8 cellular contexts compared by ENCODE assay signal in the genomic region with DNA sequence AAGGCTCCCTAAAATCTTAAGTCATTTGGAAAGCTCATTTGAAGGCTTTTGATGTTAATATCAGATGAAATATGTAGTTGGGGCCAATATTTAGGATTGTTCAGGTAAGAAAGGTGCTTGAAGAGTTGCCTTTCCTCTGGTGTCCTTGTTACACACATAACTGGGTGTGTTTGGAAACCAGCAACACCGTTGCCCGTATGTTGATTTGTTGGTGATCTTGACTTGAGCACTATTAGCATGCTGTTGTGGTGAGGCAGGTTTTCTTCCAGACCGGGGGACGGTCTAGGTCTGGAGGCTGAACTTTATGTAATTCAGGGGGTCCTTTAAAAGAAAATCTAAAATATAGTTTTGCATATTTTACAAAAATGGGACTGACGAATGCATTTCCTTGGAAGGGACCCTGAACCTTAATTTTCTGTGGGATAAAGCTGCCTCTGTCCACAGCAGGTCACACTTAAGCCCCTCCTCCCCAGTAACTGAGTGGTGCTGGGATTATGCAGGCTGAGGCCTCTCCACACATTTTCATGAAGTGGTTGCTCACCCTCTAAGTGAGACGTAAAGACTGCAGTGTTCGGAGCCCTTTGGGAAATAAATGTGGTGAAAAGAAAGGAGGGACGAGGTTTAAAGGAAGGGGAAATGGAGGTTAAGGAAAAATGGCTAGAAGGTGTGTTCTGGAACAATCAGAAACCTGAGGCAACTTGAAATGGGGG. TPM values are rescaled to one million over a fixed set of nuclear protein-coding genes. Genes with fewer than 3 reads are reported as not detected.
DNase-seq lines count a peak whose midpoint lies in the region; ATAC-seq and TF ChIP-seq lines count a peak whose summit lies in the region.

No MANE protein-coding gene starts in this region.

- no peak for DNase-seq in BE2C
- DNase-seq in coronary artery (ENCODE audit: low spot score) = no peak
- no peak for DNase-seq in activated CD4-positive, CD25-positive, alpha-beta regulatory T cell (lab: John Stamatoyannopoulos, UW)
- DNase-seq in kidney tubule cell (ENCODE audit: low spot score) = no peak

- peaks cover 65% of the 10 kb centered on the region for H3K79me2 ChIP-seq in Loucy (ENCODE audit: insufficient read depth, low read length)

- H3F3A ChIP-seq in Loucy (ENCODE audit: low read depth) = no peaks in the 10 kb centered on the region

- H3K4me3 ChIP-seq in BE2C (ENCODE audit: low read depth, low read length) (peak overlapping the region; percentile 98), Loucy (ENCODE audit: low read length, poor library complexity, severe bottlenecking) (peak overlapping the region; percentile 95), coronary artery (peak overlapping the region; percentile 71), muscle layer of duodenum (ENCODE audit: low read depth in 1 of 2, low read length in 2 of 2) (peak overlapping the region; percentile 79 to 81)

- no peak overlapping the region for H2AFZ ChIP-seq in Loucy (ENCODE audit: low read length)

- H4K20me1 ChIP-seq in Loucy (ENCODE audit: insufficient read depth, low read length, poor library complexity, severe bottlenecking) = peaks cover 57% of the 10 kb centered on the region

- H3K4me1 ChIP-seq in BE2C (peaks cover 4% of the 10 kb centered on the region), Loucy (ENCODE audit: insufficient read depth, low read length, poor library complexity, severe bottlenecking) (peaks cover 50% of the 10 kb centered on the region), muscle layer of duodenum (ENCODE audit: control insufficient read depth in 1 of 2, insufficient read depth in 2 of 2, low read length in 2 of 2) (peaks cover 14 to 18% of the 10 kb centered on the region in 2 donors)

- peak overlapping the region; percentile 97 for H3K9ac ChIP-seq in Loucy (ENCODE audit: low read depth, low read length, poor library complexity, severe bottlenecking)

- H3K27ac ChIP-seq in coronary artery (peak overlapping the region; percentile 90 to 99), muscle layer of duodenum (ENCODE audit: low read length) (peak overlapping the region; percentile 82)

- H3K27me3 ChIP-seq in BE2C (no peaks in the 10 kb centered on the region), Loucy (ENCODE audit: insufficient read depth, low read length, poor library complexity, severe bottlenecking) (no peaks in the 10 kb centered on the region), muscle layer of duodenum (ENCODE audit: low read depth, low read length) (no peaks in the 10 kb centered on the region)

- H3K9me3 ChIP-seq in BE2C (no peaks in the 10 kb centered on the region), Loucy (ENCODE audit: insufficient read depth, low read depth, low read length) (no peaks in the 10 kb centered on the region), muscle layer of duodenum (ENCODE audit: control insufficient read depth in 1 of 2, low read length in 2 of 2) (no peaks in the 10 kb centered on the region)

- TF ChIP-seq CTCF in BE2C (IDR thresholded peaks at IDR 0.05; ENCODE audit: low read depth, low read length) = no peak
- no peak for TF ChIP-seq CTCF in Loucy (conservative IDR thresholded peaks at IDR 0.05; ENCODE audit: low read length)
- no peak for TF ChIP-seq CTCF in coronary artery (IDR thresholded peaks at IDR 0.05)

- no peak for ATAC-seq in GM21526 (IDR thresholded peaks at IDR 0.05; ENCODE audit: low FRiP score, unreplicated experiment)
- ATAC-seq in GM18502 (IDR thresholded peaks at IDR 0.05; ENCODE audit: poor library complexity, unreplicated experiment) = no peak

- H3K4me2 ChIP-seq in Loucy (ENCODE audit: low read depth, low read length, poor library complexity, severe bottlenecking) = peak overlapping the region; percentile 90

- H3K36me3 ChIP-seq in BE2C (peaks cover 51% of the 10 kb centered on the region), Loucy (ENCODE audit: insufficient read depth, low read length) (peaks cover 25% of the 10 kb centered on the region; the same call in 1 of the 2 replicates), muscle layer of duodenum (ENCODE audit: control insufficient read depth in 1 of 2, insufficient read depth in 2 of 2, low read length in 2 of 2) (peaks cover 4 to 5% of the 10 kb centered on the region in 2 donors)

- H3K9me2 ChIP-seq in Loucy (replicated peaks; ENCODE audit: low read depth, low read length) = no peaks in the 10 kb centered on the region

RNA-seq across cellular contexts. Expression of a gene that starts 1.8 kb away (rescaled TPM):
- polyA plus RNA-seq in BE2C (2012; ENCODE audit: insufficient read depth, insufficient read length, low read depth) = 249 TPM
